ENCODE assay signal across 28 cellular contexts in the genomic region with DNA sequence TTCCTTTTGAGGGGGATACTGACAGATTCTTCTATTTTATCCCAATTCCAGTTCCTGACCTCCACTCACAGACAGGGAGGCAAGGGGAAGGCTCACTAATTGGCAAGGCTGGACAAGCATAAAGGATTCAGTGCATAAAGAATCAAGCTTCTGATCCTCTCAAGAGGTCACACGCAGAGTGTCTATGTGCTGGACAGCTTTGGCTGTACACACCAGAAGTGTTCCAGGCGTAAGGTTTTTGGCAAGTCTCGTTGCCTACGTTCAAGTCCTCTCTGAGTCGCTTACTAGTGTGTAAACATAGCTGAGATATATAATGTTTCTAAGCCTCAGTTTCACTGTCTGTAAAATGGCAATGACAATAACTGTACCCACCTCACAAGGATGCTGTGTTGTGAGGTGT. TPM values are rescaled to one million over a fixed set of nuclear protein-coding genes. Genes with fewer than 3 reads are reported as not detected.
"Had no signal": no experiment of that assay in that cellular context is flagged by ENCODE, and none has a peak within 500 bp of the region (broad histone marks: within the 10 kb centered on the region; RNA-seq: fewer than 3 reads in every experiment).

No MANE protein-coding gene starts in this region.

- H3K36me3 ChIP-seq: esophagus muscularis mucosa, left lung, pancreas, prostate gland, uterus had no signal

- H3K36me3 Mint-ChIP-seq: immature natural killer cell had no signal

- H3K27me3 ChIP-seq: esophagus muscularis mucosa, left lung, pancreas, uterus had no signal

- FAIRE-seq: frontal cortex, pancreas had no signal

- H3K27me3 Mint-ChIP-seq: type B pancreatic cell had no signal

- H3K27ac Mint-ChIP-seq: activated B cell treated with CpG ODN at 0.5 μM for 24 hours; activated CD8-positive, alpha-beta T cell treated with anti-CD3 and anti-CD28 coated beads for 36 hours; activated T-helper 17 cell treated with anti-CD3 and anti-CD28 coated beads, Interleukin-2, amount 50 U/mL, for 72 hours; dendritic cell treated with granulocyte-macrophage colony-stimulating factor and Interleukin-4, amounts not matched to agents 40 ng/mL and 50 ng/mL, for 4 days; endodermal cell; immature natural killer cell; nephron progenitor cell; stimulated activated naive CD8-positive, alpha-beta T cell treated with anti-CD3 and anti-CD28 coated beads, Interleukin-15, Interleukin-2, amounts not matched to agents 100 ng/mL and 50 ng/mL, for 24 hours; type B pancreatic cell had no signal

- H3K4me3 Mint-ChIP-seq: activated B cell treated with CpG ODN at 0.5 μM for 24 hours; activated CD8-positive, alpha-beta T cell treated with anti-CD3 and anti-CD28 coated beads for 36 hours; activated T-cell treated with anti-CD3 and anti-CD28 coated beads, Interleukin-2, amount 50 U/mL, for 4 hours; activated T-helper 17 cell treated with anti-CD3 and anti-CD28 coated beads, Interleukin-2, amount 50 U/mL, for 72 hours; dendritic cell treated with granulocyte-macrophage colony-stimulating factor and Interleukin-4, amounts not matched to agents 40 ng/mL and 50 ng/mL, for 4 days; endodermal cell; immature natural killer cell; naive B cell; nephron progenitor cell; stimulated activated naive CD8-positive, alpha-beta T cell treated with anti-CD3 and anti-CD28 coated beads, Interleukin-15, Interleukin-2, amounts not matched to agents 100 ng/mL and 50 ng/mL, for 24 hours; type B pancreatic cell had no signal

- H3K9me3 Mint-ChIP-seq: activated CD8-positive, alpha-beta T cell treated with anti-CD3 and anti-CD28 coated beads for 36 hours; activated T-cell treated with anti-CD3 and anti-CD28 coated beads, Interleukin-2, amount 50 U/mL, for 4 hours; stimulated activated naive CD8-positive, alpha-beta T cell treated with anti-CD3 and anti-CD28 coated beads, Interleukin-15, Interleukin-2, amounts not matched to agents 100 ng/mL and 50 ng/mL, for 24 hours; type B pancreatic cell had no signal

- H3K4me3 ChIP-seq: esophagus muscularis mucosa, left lung, pancreas, prostate gland, uterus had no signal

- H3K9me3 ChIP-seq: pancreas, prostate gland, uterus had no signal

- DNase-seq: activated B cell treated with CpG ODN at 0.5 μM for 24 hours; activated CD4-positive, alpha-beta T cell treated with anti-CD3 and anti-CD28 coated beads, Interleukin-2, amount 50 U/mL, for 1 hour; activated CD8-positive, alpha-beta T cell treated with anti-CD3 and anti-CD28 coated beads for 36 hours; activated gamma-delta T cell treated with Interleukin-2 at 50 U/mL for 16 hours; activated naive CD4-positive, alpha-beta T cell treated with anti-CD3 and anti-CD28 coated beads, Interleukin-2, amount 50 U/mL, for 16 hours; activated T-cell treated with anti-CD3 and anti-CD28 coated beads, Interleukin-2, amount 50 U/mL, for 4 hours; amygdala; central memory CD4-positive, alpha-beta T cell; endodermal cell; glutamatergic neuron; hypothalamus; immature natural killer cell; left lung; mammary epithelial cell; naive B cell; nephron progenitor cell; pancreas; retina; stimulated activated CD4-positive, alpha-beta T cell treated with anti-CD3 and anti-CD28 coated beads, Interleukin-2, amount 100 ng/mL, for 48 hours; T-helper 2 cell; uterus had no signal

- H3K4me1 ChIP-seq: left lung, pancreas, prostate gland, uterus had no signal

- H3K4me1 Mint-ChIP-seq: activated B cell treated with CpG ODN at 0.5 μM for 24 hours; activated T-helper 17 cell treated with anti-CD3 and anti-CD28 coated beads, Interleukin-2, amount 50 U/mL, for 72 hours; immature natural killer cell; naive B cell had no signal

- H3K27ac ChIP-seq: esophagus muscularis mucosa, left lung, pancreas, prostate gland, uterus had no signal

- ATAC-seq: activated CD8-positive, alpha-beta T cell treated with anti-CD3 and anti-CD28 coated beads for 36 hours; activated T-cell treated with anti-CD3 and anti-CD28 coated beads, Interleukin-2, amount 50 U/mL, for 4 hours; activated T-helper 17 cell treated with anti-CD3 and anti-CD28 coated beads, Interleukin-2, amount 50 U/mL, for 72 hours; left lung; pancreas had no signal

RNA-seq across cellular contexts. Expression of gene PALM2AKAP2, which starts 52.0 kb away (rescaled TPM):
- total RNA-seq: activated B cell treated with CpG ODN at 0.5 μM for 24 hours; activated CD8-positive, alpha-beta T cell treated with anti-CD3 and anti-CD28 coated beads for 36 hours had no signal
- polyA plus RNA-seq: immature natural killer cell had no signal
